8 cellular contexts compared by ENCODE assay signal in the genomic region with DNA sequence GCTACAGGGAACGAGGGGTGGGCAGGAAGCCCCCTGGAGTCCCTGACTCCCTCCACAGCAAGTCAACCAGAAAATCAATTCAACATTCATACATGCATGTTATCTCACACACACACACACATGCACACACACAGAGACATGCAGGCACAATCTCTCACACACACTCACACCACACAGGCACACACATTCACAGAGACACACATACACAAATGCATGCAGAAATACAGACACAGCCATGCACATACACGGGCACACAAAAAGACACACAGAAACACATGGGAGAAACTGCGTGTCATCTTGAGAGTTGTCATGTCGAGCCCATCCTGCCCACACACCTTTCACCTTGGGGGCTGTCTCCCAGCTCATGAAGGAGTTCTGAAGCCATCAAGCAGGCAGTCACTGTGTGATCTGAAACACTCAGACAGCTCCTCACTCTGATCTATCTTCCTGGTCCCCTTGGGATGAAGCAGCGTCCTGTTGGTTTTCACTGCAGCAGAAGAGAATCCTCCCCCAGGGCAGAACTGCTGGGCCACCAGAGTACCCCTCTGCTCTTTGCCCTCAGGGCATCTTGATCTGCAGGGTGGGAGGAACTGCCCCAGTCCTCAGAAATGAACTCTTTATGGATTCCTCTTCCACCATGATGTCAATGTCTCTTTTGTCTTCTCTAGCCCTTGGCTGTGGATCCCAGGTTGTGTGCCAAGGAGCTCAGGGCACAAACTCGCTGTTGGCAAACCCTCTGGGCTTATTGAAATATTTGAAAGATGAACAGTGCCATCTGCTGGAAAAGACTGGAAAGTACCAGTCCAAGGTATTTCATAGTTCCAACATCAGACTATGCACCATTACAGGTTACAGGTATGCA. TPM values are rescaled to one million over a fixed set of nuclear protein-coding genes. Genes with fewer than 3 reads are reported as not detected.
DNase-seq lines count a peak whose midpoint lies in the region; ATAC-seq and TF ChIP-seq lines count a peak whose summit lies in the region.

No MANE protein-coding gene starts in this region.

- peak; percentile 55 for TF ChIP-seq CTCF in LNCaP clone FGC (IDR thresholded peaks at IDR 0.05; ENCODE audit: control insufficient read depth, extremely low read depth, insufficient read depth)

- H3K27me3 Mint-ChIP-seq in CD8-positive, alpha-beta memory T cell, result peaks cover 46 to 77% of the 10 kb centered on the region in 2 donors

- no peaks in the 10 kb centered on the region for H3K36me3 ChIP-seq in CD8-positive, alpha-beta memory T cell (ENCODE audit: insufficient read depth, low read length)

- CTCF ChIA-PET in CD8-positive, alpha-beta memory T cell (lab: Charles Lee), result interaction anchor here (0.6 to 1.8 kb wide), 24 partner anchors 8 to 992 kb away, joined by 3 to 7 read pairs (median 3); partner anchors contain the start of gene RAET1L

- no peak overlapping the region for H3K27ac ChIP-seq in CD8-positive, alpha-beta memory T cell (ENCODE audit: low read depth, low read length)

- POLR2A ChIA-PET in CD8-positive, alpha-beta memory T cell (lab: Charles Lee), result no interaction called here

- intact Hi-C loops in left ventricle myocardium superior (cut with micrococcal nuclease), result loop anchor here (5.0 kb wide), 1 partner anchor 84 kb away; no protein-coding TSS in a partner anchor

- H3K27ac Mint-ChIP-seq in CD8-positive, alpha-beta memory T cell, result peak overlapping the region in 2 of 8 donors; percentile 7 to 26

- H3K9me3 Mint-ChIP-seq in CD8-positive, alpha-beta memory T cell, result no peaks in the 10 kb centered on the region

- ATAC-seq in GM18909 (IDR thresholded peaks at IDR 0.05; ENCODE audit: poor library complexity, unreplicated experiment) (peak; percentile 75), left ventricle myocardium superior (peak; percentile 89), HG03521 (IDR thresholded peaks at IDR 0.05; ENCODE audit: unreplicated experiment) (no peak)

- peak; percentile 37 to 68 (median 67) for DNase-seq in CD8-positive, alpha-beta memory T cell
- DNase-seq in LNCaP clone FGC (ENCODE audit: low read depth) (peak; percentile 72), SK-MEL-5 (ENCODE audit: low read depth, low spot score) (peak; percentile 65), anterior cingulate cortex (lab: John Stamatoyannopoulos, UW) (peak in 48 of 58 donors; percentile 8 to 85 (median 50)), left ventricle myocardium superior (peak; percentile 58), retina (peak; percentile 83)

- no peak overlapping the region for H3K4me3 ChIP-seq in CD8-positive, alpha-beta memory T cell (ENCODE audit: low read length)
- no peak overlapping the region for H3K4me3 ChIP-seq in LNCaP clone FGC (ENCODE audit: low read depth, low read length)

- H3K9me3 ChIP-seq in CD8-positive, alpha-beta memory T cell (ENCODE audit: low read length), result no peaks in the 10 kb centered on the region

- in situ Hi-C loops in SK-MEL-5 (cut with HindIII; ENCODE audit: low pct_unique_long_range_greater_than_20kb, low sequenced_read_pairs), result no loop called here

- H3K4me3 Mint-ChIP-seq in CD8-positive, alpha-beta memory T cell, result no peak overlapping the region

- no peaks in the 10 kb centered on the region for H3K4me1 ChIP-seq in CD8-positive, alpha-beta memory T cell (ENCODE audit: insufficient read depth, low read length)

- H3K36me3 Mint-ChIP-seq in CD8-positive, alpha-beta memory T cell, result no peaks in the 10 kb centered on the region

- H3K4me1 Mint-ChIP-seq in CD8-positive, alpha-beta memory T cell, result peaks cover 9 to 20% (median 20%) of the 10 kb centered on the region in 3 donors

- peaks cover 28% of the 10 kb centered on the region for H3K27me3 ChIP-seq in CD8-positive, alpha-beta memory T cell (ENCODE audit: insufficient read depth, low read length, poor library complexity, severe bottlenecking)

RNA-seq across cellular contexts. Expression of gene RAET1L, which starts 8.8 kb away (rescaled TPM):
- not detected for total RNA-seq in CD8-positive, alpha-beta memory T cell
- polyA plus RNA-seq in CD8-positive, alpha-beta memory T cell, result not detected
- not detected in 2 replicates for total RNA-seq in SK-MEL-5 (2014; rRNA removed; shearing (Covaris generic))
- polyA plus RNA-seq in SK-MEL-5 (2015; cell fraction: cytosol; rRNA removed), result not detected in 2 replicates
- polyA plus RNA-seq in SK-MEL-5 (2015; cell fraction: nucleus; rRNA removed), result not detected in 2 replicates
- total RNA-seq in left ventricle myocardium superior, result not detected

RNA-seq across cellular contexts. Expression of gene ULBP3, which starts 52.4 kb away (rescaled TPM):
- 1 to 10 TPM; 1.2 to 1.6 TPM for total RNA-seq in CD8-positive, alpha-beta memory T cell
- 2.2 TPM for polyA plus RNA-seq in CD8-positive, alpha-beta memory T cell
- total RNA-seq in SK-MEL-5 (2014; rRNA removed; shearing (Covaris generic)), result 2.7 and 4.2 TPM in 2 replicates
- polyA plus RNA-seq in SK-MEL-5 (2015; cell fraction: cytosol; rRNA removed), result 1.9 and 3.9 TPM in 2 replicates
- polyA plus RNA-seq in SK-MEL-5 (2015; cell fraction: nucleus; rRNA removed), result 0.43 TPM in 1 of 2 replicates, not detected in the other
- total RNA-seq in left ventricle myocardium superior, result 1.1 TPM

RNA-seq across cellular contexts. Expression of gene ULBP1, which starts 52.8 kb away (rescaled TPM):
- total RNA-seq in CD8-positive, alpha-beta memory T cell, result under 1 TPM; 0.60 to 0.74 TPM
- not detected for polyA plus RNA-seq in CD8-positive, alpha-beta memory T cell
- not detected in 2 replicates for total RNA-seq in SK-MEL-5 (2014; rRNA removed; shearing (Covaris generic))
- polyA plus RNA-seq in SK-MEL-5 (2015; cell fraction: cytosol; rRNA removed), result not detected in 2 replicates
- not detected in 2 replicates for polyA plus RNA-seq in SK-MEL-5 (2015; cell fraction: nucleus; rRNA removed)
- total RNA-seq in left ventricle myocardium superior, result 0.17 TPM
